In the genomic region with DNA sequence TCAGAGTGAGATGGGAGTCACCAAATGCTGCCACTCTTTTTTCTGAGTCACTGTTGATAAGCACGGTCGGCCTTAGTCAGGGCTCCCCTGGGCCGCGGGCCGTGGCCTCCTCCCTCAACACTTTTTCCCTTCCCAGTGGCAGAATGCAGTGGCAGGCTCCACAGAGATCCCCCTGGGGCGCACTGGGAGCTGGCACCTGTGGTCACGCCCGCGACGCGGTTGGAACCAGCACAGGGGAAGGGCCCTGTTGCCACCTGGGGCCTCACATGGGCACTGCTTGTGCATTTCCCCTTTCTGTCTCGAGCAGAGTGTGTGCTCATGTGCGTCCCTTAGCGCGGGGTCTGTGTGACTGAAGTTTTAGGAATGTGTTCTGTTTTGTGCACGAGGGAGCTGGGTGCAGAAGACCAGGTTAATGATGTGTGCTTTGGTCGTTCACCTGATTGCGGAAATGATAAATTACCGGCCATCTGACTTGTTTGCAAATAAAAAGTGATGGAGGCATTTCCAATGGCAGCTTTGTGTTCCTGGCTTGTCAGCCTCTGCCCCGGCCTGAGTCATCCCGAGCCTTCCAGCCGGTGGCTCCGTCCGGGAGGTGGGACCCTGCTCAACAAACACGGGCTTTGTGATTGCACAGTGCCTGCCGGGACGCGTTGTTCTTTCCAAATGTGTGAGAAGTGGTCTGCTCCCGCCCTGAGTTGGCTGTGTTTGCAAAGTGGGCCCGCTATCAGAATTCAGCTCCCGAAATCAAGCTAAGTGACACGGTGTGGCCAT, we compare ENCODE assay signal across 8 cellular contexts.
A peak's percentile ranks its signal among the peaks of the same experiment; 100 is the strongest.
DNase-seq lines count a peak whose midpoint lies in the region; ATAC-seq and TF ChIP-seq lines count a peak whose summit lies in the region.

No MANE protein-coding gene starts in this region.

- H3K27me3 ChIP-seq in SJSA1 (replicated peaks) (no peaks in the 10 kb centered on the region), vagina (no peaks in the 10 kb centered on the region)

- no peak for ATAC-seq in GM21360 (IDR thresholded peaks at IDR 0.05; ENCODE audit: unreplicated experiment)

- no peak for TF ChIP-seq POLR2A in vagina (IDR thresholded peaks at IDR 0.05)

- DNase-seq in NCI-H1417 (lab: John Stamatoyannopoulos, UW) (peak; percentile 2 to 57 (median 52)), NCI-H1417 treated with DMSO at 0.1 percent for 48 hours (lab: John Stamatoyannopoulos, UW) (no peak), SJSA1 (ENCODE audit: low read depth in 1 of 2, low spot score in 2 of 2) (peak; percentile 58 to 69), globus pallidus (ENCODE audit: low spot score) (peak; percentile 93), posterior cingulate gyrus (peak; percentile 67 to 98 (median 92)), ecto neural progenitor cell (ENCODE audit: low spot score) (no peak), vagina (ENCODE audit: extremely low spot score in 2 of 2) (no peak)

- peaks cover 26% of the 10 kb centered on the region for H3K4me1 ChIP-seq in SJSA1 (replicated peaks)
- peaks cover 7% of the 10 kb centered on the region for H3K4me1 ChIP-seq in vagina

- no peaks in the 10 kb centered on the region for H3K9me3 ChIP-seq in SJSA1 (replicated peaks)
- no peaks in the 10 kb centered on the region for H3K9me3 ChIP-seq in vagina

- no peak for TF ChIP-seq CTCF in vagina (IDR thresholded peaks at IDR 0.05)

- intact Hi-C loops in posterior cingulate gyrus (cut with DNase I) (loop anchor here (1.0 kb wide), 1 partner anchor 29 kb away; no protein-coding TSS in a partner anchor), vagina (cut with DNase I) (no loop called here)

- peaks cover 8% of the 10 kb centered on the region for H3K36me3 ChIP-seq in SJSA1
- peaks cover 0 to under 1% of the 10 kb centered on the region in 2 donors for H3K36me3 ChIP-seq in vagina

- peak overlapping the region; percentile 91 for H3K27ac ChIP-seq in SJSA1
- H3K27ac ChIP-seq in vagina = no peak overlapping the region

- H3K4me3 ChIP-seq in SJSA1 (no peak overlapping the region), vagina (no peak overlapping the region)

Comparison
In these comparisons a context has a peak if more than half of its experiments do, and no peak if none do; other contexts are left out.
1. DNase-seq: peak in NCI-H1417 (3 of 3), SJSA1 (2 of 2), globus pallidus (single experiment) and posterior cingulate gyrus (10 of 10); none in NCI-H1417 treated with DMSO at 0.1 percent for 48 hours (single experiment), ecto neural progenitor cell (single experiment) and vagina (0 of 2).